ENCODE assay signal across 8 cellular contexts in the genomic region with DNA sequence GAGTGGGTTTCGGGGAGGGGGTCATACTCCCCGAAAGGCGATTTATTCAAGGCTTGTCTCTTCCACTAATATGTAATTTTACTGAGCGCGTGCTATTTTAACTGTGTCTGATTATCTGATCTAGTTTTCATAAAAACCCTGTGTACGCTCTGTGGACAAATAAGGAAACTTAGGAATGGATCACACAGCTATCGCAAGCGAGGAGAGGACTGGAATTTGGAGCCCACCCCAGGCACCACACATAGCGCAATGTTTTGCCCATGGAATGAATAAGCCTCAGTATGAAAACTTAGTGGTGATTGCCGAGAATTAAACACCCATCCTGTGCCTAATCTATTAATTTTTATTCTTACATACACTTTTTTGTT. TPM values are rescaled to one million over a fixed set of nuclear protein-coding genes. Genes with fewer than 3 reads are reported as not detected.
DNase-seq lines count a peak whose midpoint lies in the region; ATAC-seq, FAIRE-seq and TF ChIP-seq lines count a peak whose summit lies in the region.

No MANE protein-coding gene starts in this region.

- H3K4ac ChIP-seq in H1 (replicated peaks; ENCODE audit: insufficient read length, low read depth, low read length), result peak overlapping the region; percentile 74

- H3K18ac ChIP-seq in H1 (ENCODE audit: extremely low read depth, low read length), result peak overlapping the region; percentile 93

- H3K27ac ChIP-seq in OCI-LY7 (ENCODE audit: low read depth, low read length, poor library complexity, severe bottlenecking), result peak overlapping the region; percentile 85
- H3K27ac ChIP-seq in H1 (ENCODE audit: low read depth, low read length), result no peak overlapping the region

- no peak overlapping the region for H3K23ac ChIP-seq in H1 (ENCODE audit: insufficient read length)

- H3K4me2 ChIP-seq in OCI-LY7 (ENCODE audit: low read length), result peak overlapping the region; percentile 94
- peak overlapping the region; percentile 75 to 90 for H3K4me2 ChIP-seq in H1 (ENCODE audit: insufficient read depth in 1 of 2, low read depth in 2 of 2, low read length in 2 of 2)

- peaks cover 41% of the 10 kb centered on the region for H3K4me1 ChIP-seq in OCI-LY7 (ENCODE audit: insufficient read depth, low read length, poor library complexity, severe bottlenecking)
- H3K4me1 ChIP-seq in H1 (replicated peaks in 1 of 4; ENCODE audit: control insufficient read depth in 3 of 4, insufficient read depth in 4 of 4, low read length in 3 of 4), result peaks cover 0 to 11% (median 6%) of the 10 kb centered on the region in 4 experiments; a peak in 4 of 7 replicates

- POLR2A ChIA-PET in OCI-LY7 (lab: Charles Lee), result interaction anchor here (0.6 to 3.2 kb wide), 15 partner anchors 9 to 346 kb away, joined by 3 to 22 read pairs (median 4); partner anchors contain the start of genes RAB42 and TAF12
- POLR2A ChIA-PET in H1 (lab: Charles Lee; ENCODE audit: partially characterized antibody), result interaction anchor here (0.6 to 23.4 kb wide), 45 partner anchors 16 to 709 kb away, joined by 3 to 660 read pairs (median 4); partner anchors contain the start of genes GMEB1, MED18, PHACTR4 and RAB42

- H3K9me3 Mint-ChIP-seq in T-helper 1 cell treated with Interleukin-12 subunit alpha and Interleukin-12 subunit beta and Interleukin-4 antibody, amounts not matched to agents 30 μg/mL and 1 μg/mL, for 36 hours, result no peaks in the 10 kb centered on the region
- no peaks in the 10 kb centered on the region for H3K9me3 Mint-ChIP-seq in naive B cell

- H3K4me3 ChIP-seq in OCI-LY7 (ENCODE audit: low read depth, low read length, poor library complexity, severe bottlenecking) (peak overlapping the region; percentile 97), H1 (ENCODE audit: extremely low read depth in 1 of 4, insufficient read depth in 2 of 4, low read depth in 3 of 4, low read length in 4 of 4) (peak overlapping the region; percentile 86 to 97 (median 92))

- H3K4me1 Mint-ChIP-seq in T-helper 1 cell treated with Interleukin-12 subunit alpha and Interleukin-12 subunit beta and Interleukin-4 antibody, amounts not matched to agents 30 μg/mL and 1 μg/mL, for 36 hours (ENCODE audit: low read depth), result peaks cover 29% of the 10 kb centered on the region
- H3K4me1 Mint-ChIP-seq in naive B cell, result peaks cover 28 to 52% (median 37%) of the 10 kb centered on the region in 3 donors

- peak overlapping the region; percentile 85 for H2BK120ac ChIP-seq in H1 (replicated peaks; ENCODE audit: low read depth, low read length)

- H3K27me3 Mint-ChIP-seq in T-helper 1 cell treated with Interleukin-12 subunit alpha and Interleukin-12 subunit beta and Interleukin-4 antibody, amounts not matched to agents 30 μg/mL and 1 μg/mL, for 36 hours (ENCODE audit: low read depth), result no peaks in the 10 kb centered on the region
- no peaks in the 10 kb centered on the region for H3K27me3 Mint-ChIP-seq in naive B cell

- DNase-seq in T-helper 1 cell, result no peak
- no peak for DNase-seq in OCI-LY7 (ENCODE audit: low spot score)
- DNase-seq in H1 (ENCODE audit: low read depth in 1 of 2, low spot score in 2 of 2), result no peak
- no peak for DNase-seq in naive B cell
- no peak for DNase-seq in GOT3 (lab: John Stamatoyannopoulos, UW)
- no peak for DNase-seq in UCSD-AML1 (lab: John Stamatoyannopoulos, UW; ENCODE audit: unreplicated experiment)

- H3K79me1 ChIP-seq in H1 (ENCODE audit: low read depth, low read length), result peaks cover 4% of the 10 kb centered on the region; the same call in 1 of the 2 replicates

- H3K9me2 ChIP-seq in OCI-LY7 (ENCODE audit: insufficient read depth, low read length), result no peaks in the 10 kb centered on the region

- no peak overlapping the region; the same call in 1 of the 2 replicates for H4K8ac ChIP-seq in H1 (ENCODE audit: extremely low read depth, insufficient read depth, low read length)

- H4K91ac ChIP-seq in H1 (replicated peaks; ENCODE audit: insufficient read length, low read length), result peak overlapping the region; percentile 89

- H2BK5ac ChIP-seq in H1 (ENCODE audit: low read depth, low read length), result peak overlapping the region; percentile 81

- no peak for TF ChIP-seq POLR2A in H1 (IDR thresholded peaks at IDR 0.05; ENCODE audit: control extremely low read depth in 1 of 2, low read depth in 2 of 2, low read length in 2 of 2)

- H2BK15ac ChIP-seq in H1 (ENCODE audit: low read length), result no peak overlapping the region

- H3K27me3 ChIP-seq in H1 (replicated peaks in 1 of 4; ENCODE audit: control insufficient read depth in 3 of 4, extremely low read depth in 1 of 4, insufficient read depth in 3 of 4, low read length in 3 of 4), result peaks cover 0 to 4% (median 2%) of the 10 kb centered on the region in 4 experiments; a peak in 2 of 7 replicates

- H2AK5ac ChIP-seq in H1 (ENCODE audit: low read depth, low read length), result no peak overlapping the region; the same call in 1 of the 2 replicates

- H2BK12ac ChIP-seq in H1 (ENCODE audit: low read depth, low read length), result peak overlapping the region; percentile 43; the same call in 1 of the 2 replicates

- BruUV-seq in OCI-LY7 (replicated peaks; lab: Mats Ljungman, UMichigan), result TSS peak; percentile 97

- H3K9me3 ChIP-seq in OCI-LY7 (ENCODE audit: low read length) (no peaks in the 10 kb centered on the region), H1 (ENCODE audit: insufficient read depth in 2 of 2, low read depth in 1 of 2, low read length in 1 of 2) (no peaks in the 10 kb centered on the region)

- no peak for TF ChIP-seq RAD21 in H1 (IDR thresholded peaks at IDR 0.05 in 1 of 2, conservative IDR thresholded peaks at IDR 0.05 in 1 of 2; ENCODE audit: low read depth in 2 of 2, low read length in 2 of 2)

- peak overlapping the region in 1 of 4 experiments; percentile 34; a peak in 2 of 7 replicates for H3K9ac ChIP-seq in H1 (replicated peaks in 1 of 4; ENCODE audit: extremely low read depth in 1 of 4, low read depth in 3 of 4, low read length in 3 of 4)

- H3K14ac ChIP-seq in H1 (ENCODE audit: insufficient read length), result no peak overlapping the region

- peak overlapping the region; percentile 86 for H3K56ac ChIP-seq in H1 (replicated peaks; ENCODE audit: insufficient read length, low read depth, low read length)

- H3K36me3 ChIP-seq in OCI-LY7 (ENCODE audit: insufficient read depth, low read length) (peaks cover 44% of the 10 kb centered on the region), H1 (ENCODE audit: control insufficient read depth in 2 of 4, insufficient read depth in 4 of 4, low read length in 3 of 4) (peaks cover 19 to 38% (median 33%) of the 10 kb centered on the region in 4 experiments)

- peaks cover 38% of the 10 kb centered on the region for H3K36me3 Mint-ChIP-seq in T-helper 1 cell treated with Interleukin-12 subunit alpha and Interleukin-12 subunit beta and Interleukin-4 antibody, amounts not matched to agents 30 μg/mL and 1 μg/mL, for 36 hours (ENCODE audit: low read depth)
- H3K36me3 Mint-ChIP-seq in naive B cell, result peaks cover 11 to 12% of the 10 kb centered on the region in 2 donors

- H2BK20ac ChIP-seq in H1 (ENCODE audit: low read length), result no peak overlapping the region

- H3K4me3 Mint-ChIP-seq in T-helper 1 cell treated with Interleukin-12 subunit alpha and Interleukin-12 subunit beta and Interleukin-4 antibody, amounts not matched to agents 30 μg/mL and 1 μg/mL, for 36 hours, result peak overlapping the region; percentile 94
- H3K4me3 Mint-ChIP-seq in naive B cell, result peak overlapping the region; percentile 92 to 99 (median 96)

- intact Hi-C loops in OCI-LY7 (cut with micrococcal nuclease; ENCODE audit: unreplicated experiment), result loop anchor here (2.0 to 5.0 kb wide), 2 partner anchors 61 to 335 kb away; partner anchors contain the start of gene TAF12

- peak overlapping the region; percentile 84 for H4K5ac ChIP-seq in H1 (ENCODE audit: insufficient read length, low read depth, low read length)

- CTCF ChIA-PET in OCI-LY7 (lab: Charles Lee; ENCODE audit: unreplicated experiment), result interaction anchor here (0.6 to 1.5 kb wide), 3 partner anchors 10 to 321 kb away, joined by 3 to 5 read pairs (median 3); partner anchors contain the start of gene TRNAU1AP
- CTCF ChIA-PET in H1 (lab: Charles Lee; ENCODE audit: partially characterized antibody), result interaction anchor here (1.0 to 9.7 kb wide), 12 partner anchors 8 to 1176 kb away, joined by 3 to 73 read pairs (median 4); partner anchors contain the start of gene RAB42

- H3K79me2 ChIP-seq in OCI-LY7 (ENCODE audit: insufficient read depth, low read depth, low read length) (peaks cover 37% of the 10 kb centered on the region), H1 (ENCODE audit: control insufficient read depth in 1 of 2, insufficient read depth in 2 of 2, low read length in 2 of 2) (peaks cover 10 to 21% of the 10 kb centered on the region in 2 experiments)

- H2AFZ ChIP-seq in OCI-LY7 (ENCODE audit: low read length), result peak overlapping the region; percentile 86
- no peak overlapping the region for H2AFZ ChIP-seq in H1 (ENCODE audit: low read length)

- TF ChIP-seq EP300 in H1 (IDR thresholded peaks at IDR 0.05; ENCODE audit: borderline replicate concordance in 1 of 2, low read depth in 2 of 2, low read length in 2 of 2), result no peak

- H3K27ac Mint-ChIP-seq in T-helper 1 cell treated with Interleukin-12 subunit alpha and Interleukin-12 subunit beta and Interleukin-4 antibody, amounts not matched to agents 30 μg/mL and 1 μg/mL, for 36 hours, result peak overlapping the region; percentile 90
- H3K27ac Mint-ChIP-seq in naive B cell, result peak overlapping the region in 5 of 6 donors; percentile 68 to 96 (median 88)

- TF ChIP-seq CTCF in OCI-LY7 (conservative IDR thresholded peaks at IDR 0.05; ENCODE audit: low read length) (no peak), H1 (IDR thresholded peaks at IDR 0.05; ENCODE audit: control extremely low read depth in 1 of 3, insufficient read depth in 1 of 3, low read depth in 1 of 3, low read length in 3 of 3) (no peak)

- 16% methylated on average over 10 of the region's 10 CpGs; no CpG with 5 or more reads in 1 of the 2 experiments for WGBS in H1 (ENCODE audit: extremely low coverage in 1 of 2, insufficient coverage in 1 of 2, insufficient read length in 1 of 2, insufficient replicate concordance in 2 of 2, low coverage in 1 of 2, low lambda C conversion rate in 2 of 2, missing lambda C conversion rate in 1 of 2), 2 experiments

- H4K20me1 ChIP-seq in OCI-LY7 (ENCODE audit: insufficient read depth, low read length) (peaks cover 24% of the 10 kb centered on the region), H1 (replicated peaks in 1 of 2; ENCODE audit: control insufficient read depth in 1 of 2, insufficient read depth in 2 of 2, low read length in 2 of 2) (peaks cover 15 to 23% of the 10 kb centered on the region in 2 experiments)

- H3K23me2 ChIP-seq in H1 (ENCODE audit: low read depth, low read length), result peaks cover 15% of the 10 kb centered on the region

- ATAC-seq in naive B cell (ENCODE audit: low read depth in 2 of 2) (no peak), HG02763 (IDR thresholded peaks at IDR 0.05; ENCODE audit: unreplicated experiment) (no peak)

- FAIRE-seq in H1 (lab: Jason Lieb, UNC), result no peak

RNA-seq across cellular contexts. Expression of gene RAB42, which starts 9.8 kb away (rescaled TPM):
- total RNA-seq in OCI-LY7 (2014; rRNA removed; shearing (Covaris generic)), result not detected in 2 replicates
- not detected in 2 replicates for total RNA-seq in OCI-LY7 (2022)
- total RNA-seq in H1 (2021; fragmentation: NEBNext Ultra II Directional; extraction: Animal tissue kit (Norgen Biotek cat#: 25700)), result 12.5 and 13.6 TPM in 2 replicates
- polyA plus RNA-seq in H1 (2011; rRNA removed) (15.1 and 16.6 TPM in 2 replicates), naive B cell (ENCODE audit: low read depth in 6 of 6) (under 1 TPM in 1 of 6 donors, not detected in 5; 0.53 TPM)
- polyA plus RNA-seq in H1 (2011; cell fraction: cytosol; rRNA removed), result 15.0 TPM
- polyA plus RNA-seq in H1 (2011; cell fraction: nucleus; rRNA removed), result 8.6 TPM
- polyA plus RNA-seq in H1 (2012, experiment 1 of 2), result 12.0 to 13.1 TPM (median 12.5 TPM) in 4 replicates
- 15.1 TPM for polyA plus RNA-seq in H1 (2012, experiment 2 of 2)
- polyA plus RNA-seq in H1 (2013, experiment 1 of 2), result 9.2 TPM
- polyA plus RNA-seq in H1 (2013, experiment 2 of 2), result 9.3 TPM
- 8.8 and 9.0 TPM in 2 replicates for polyA minus RNA-seq in H1 (2011; rRNA and poly(A)+ RNA removed)
- polyA minus RNA-seq in H1 (2011; cell fraction: cytosol; rRNA and poly(A)+ RNA removed), result 11.0 TPM
- polyA minus RNA-seq in H1 (2011; cell fraction: nucleus; rRNA and poly(A)+ RNA removed), result 6.0 TPM

RNA-seq across cellular contexts. Expression of gene TRNAU1AP, which starts 29.3 kb away (rescaled TPM):
- total RNA-seq in OCI-LY7 (2014; rRNA removed; shearing (Covaris generic)), result 30.6 and 39.6 TPM in 2 replicates
- 41.8 and 47.7 TPM in 2 replicates for total RNA-seq in OCI-LY7 (2022)
- total RNA-seq in H1 (2021; fragmentation: NEBNext Ultra II Directional; extraction: Animal tissue kit (Norgen Biotek cat#: 25700)), result 30.8 and 35.2 TPM in 2 replicates
- polyA plus RNA-seq in H1 (2011; rRNA removed) (22.9 and 37.1 TPM in 2 replicates), naive B cell (ENCODE audit: low read depth in 6 of 6) (10 to 100 TPM in 5 of 6 donors, 1 to 10 TPM in 1; 9.8 to 30.7 (median 25.9) TPM)
- polyA plus RNA-seq in H1 (2011; cell fraction: cytosol; rRNA removed), result 33.8 TPM
- polyA plus RNA-seq in H1 (2011; cell fraction: nucleus; rRNA removed), result 22.6 TPM
- 30.6 to 53.5 TPM (median 51.6 TPM) in 4 replicates for polyA plus RNA-seq in H1 (2012, experiment 1 of 2)
- polyA plus RNA-seq in H1 (2012, experiment 2 of 2), result 17.4 TPM
- 17.6 TPM for polyA plus RNA-seq in H1 (2013, experiment 1 of 2)
- polyA plus RNA-seq in H1 (2013, experiment 2 of 2), result 17.2 TPM
- polyA minus RNA-seq in H1 (2011; rRNA and poly(A)+ RNA removed), result 20.3 and 23.7 TPM in 2 replicates
- polyA minus RNA-seq in H1 (2011; cell fraction: cytosol; rRNA and poly(A)+ RNA removed), result 18.8 TPM
- polyA minus RNA-seq in H1 (2011; cell fraction: nucleus; rRNA and poly(A)+ RNA removed), result 23.0 TPM

Comparison
In these comparisons a context has a peak if more than half of its experiments do, and no peak if none do; other contexts are left out.
1. RNA of gene RAB42, which starts 9.8 kb away (total RNA-seq): 12.5 to 13.6 TPM in H1; not detected in OCI-LY7; every median in the first group is over 10 times any median in the second.